24 cellular contexts compared by ENCODE assay signal in genomic region chr1:3348196-3348865, GRCh38.
DNase-seq lines count a peak whose midpoint lies in the region; ATAC-seq, FAIRE-seq and TF ChIP-seq lines count a peak whose summit lies in the region.
"Had no signal": no experiment of that assay in that cellular context is flagged by ENCODE, and none has a peak within 500 bp of the region (broad histone marks: within the 10 kb centered on the region; RNA-seq: fewer than 3 reads in every experiment).

No MANE protein-coding gene starts in this region.

- peaks cover 0 to 12% of the 10 kb centered on the region in 2 donors for H3K9me3 Mint-ChIP-seq in activated naive CD4-positive, alpha-beta T cell treated with anti-CD3 and anti-CD28 coated beads, Interleukin-2, amount 50 U/mL, for 72 hours

- H3K9ac ChIP-seq in HepG2 (ENCODE audit: insufficient read depth, low read depth, low read length): no peak overlapping the region
- H3K9ac ChIP-seq: GM23248 had no signal

- H3K4me2 ChIP-seq in HepG2 (ENCODE audit: low read depth, low read length): peak overlapping the region; percentile 62

- in situ Hi-C loops in HepG2 (cut with HindIII; ENCODE audit: extremely low pct_ligation_motif_present, low pct_unique_long_range_greater_than_20kb): no loop called here

- no peaks in the 10 kb centered on the region for H3K79me2 ChIP-seq in HepG2 (ENCODE audit: insufficient read depth, low read length)

- CTCF ChIA-PET in HepG2 (lab: Yijun Ruan, JAX; ENCODE audit: low intra/inter-chr PET ratio, low total read pairs): interaction anchor here (1.4 to 2.1 kb wide), 2 partner anchors 28 to 55 kb away, joined by 6 to 8 read pairs; no protein-coding TSS in a partner anchor

- TF ChIP-seq EP300 in HepG2 (IDR thresholded peaks at IDR 0.05; ENCODE audit: low read depth in 2 of 2, low read length in 2 of 2) (no peak), HepG2 (CRISPR knock-in tag; IDR thresholded peaks at IDR 0.05; ENCODE audit: borderline replicate concordance) (no peak)

- H3K27me3 ChIP-seq in HepG2 (ENCODE audit: control insufficient read depth in 1 of 2, insufficient read depth in 2 of 2, low read length in 2 of 2) (no peaks in the 10 kb centered on the region), right lobe of liver (no peaks in the 10 kb centered on the region), right atrium auricular region (no peaks in the 10 kb centered on the region), aorta (ENCODE audit: control insufficient read depth in 1 of 2, insufficient read depth in 2 of 2, low read length in 1 of 2) (no peaks in the 10 kb centered on the region)
- H3K27me3 ChIP-seq: SJSA1 had no signal

- intact Hi-C loops in HepG2 (cut with micrococcal nuclease; ENCODE audit: unreplicated experiment): loop anchor here (2.0 kb wide), 2 partner anchors 28 to 56 kb away; no protein-coding TSS in a partner anchor
- intact Hi-C loops in right lobe of liver (cut with DNase I): no loop called here
- intact Hi-C loops in aorta (cut with DNase I): no loop called here

- H3K36me3 Mint-ChIP-seq in activated naive CD4-positive, alpha-beta T cell treated with anti-CD3 and anti-CD28 coated beads, Interleukin-2, amount 50 U/mL, for 72 hours: peaks cover 0 to 14% of the 10 kb centered on the region in 2 donors
- H3K36me3 Mint-ChIP-seq: CD14-positive monocyte had no signal

- TF ChIP-seq RAD21 in HepG2 (CRISPR knock-in tag; IDR thresholded peaks at IDR 0.05): no peak

- H3K9me3 ChIP-seq in HepG2 (ENCODE audit: low read length): peaks cover 9% of the 10 kb centered on the region
- no peaks in the 10 kb centered on the region for H3K9me3 ChIP-seq in right lobe of liver
- H3K9me3 ChIP-seq in right atrium auricular region: peaks cover 0 to 17% of the 10 kb centered on the region in 2 donors
- H3K9me3 ChIP-seq in aorta (ENCODE audit: control insufficient read depth, low read length): no peaks in the 10 kb centered on the region
- H3K9me3 ChIP-seq: SJSA1 had no signal

- TF ChIP-seq CTCF in HepG2 (CRISPR knock-in tag; IDR thresholded peaks at IDR 0.05) (no peak), right lobe of liver (IDR thresholded peaks at IDR 0.05) (no peak), right atrium auricular region (IDR thresholded peaks at IDR 0.05) (no peak)

- no peak overlapping the region for H3K4me3 ChIP-seq in HepG2 (replicated peaks in 1 of 3; ENCODE audit: insufficient read depth in 1 of 3, low read depth in 2 of 3, low read length in 3 of 3)
- no peak overlapping the region for H3K4me3 ChIP-seq in right lobe of liver
- no peak overlapping the region for H3K4me3 ChIP-seq in right atrium auricular region
- no peak overlapping the region for H3K4me3 ChIP-seq in aorta (ENCODE audit: low read length in 2 of 2)
- H3K4me3 ChIP-seq: GM23248, mucosa of descending colon, SJSA1, skin epidermis had no signal

- no peak for DNase-seq in HepG2 (ENCODE audit: low spot score)
- DNase-seq in right lobe of liver: no peak
- no peak for DNase-seq in right atrium auricular region (ENCODE audit: low spot score)
- DNase-seq in pons (ENCODE audit: low spot score): peak; percentile 73
- no peak for DNase-seq in aorta
- DNase-seq in HCEC 1CT: no peak
- DNase-seq in activated naive CD4-positive, alpha-beta T cell treated with anti-CD3 and anti-CD28 coated beads, Interleukin-2, amount 50 U/mL, for 72 hours (ENCODE audit: low spot score in 2 of 2): no peak
- no peak for DNase-seq in islet precursor cell
- DNase-seq: 8988T; activated CD4-positive, CD25-positive, alpha-beta regulatory T cell; activated CD8-positive, alpha-beta T cell treated with anti-CD3 and anti-CD28 coated beads for 36 hours; activated T-cell treated with anti-CD3 and anti-CD28 coated beads, Interleukin-2, amount 50 U/mL, for 24 hours; DMS153; GM23248; kidney glomerular epithelial cell; mucosa of descending colon; NCI-H146; NCI-H82; stimulated activated CD8-positive, alpha-beta memory T cell treated with anti-CD3 and anti-CD28 coated beads, Interleukin-4, amount 100 ng/mL, for 48 hours; trophoblast cell had no signal

- no peaks in the 10 kb centered on the region for H4K20me1 ChIP-seq in HepG2 (ENCODE audit: insufficient read depth, low read length)

- no peak overlapping the region for H3K27ac Mint-ChIP-seq in activated naive CD4-positive, alpha-beta T cell treated with anti-CD3 and anti-CD28 coated beads, Interleukin-2, amount 50 U/mL, for 72 hours
- H3K27ac Mint-ChIP-seq: activated CD8-positive, alpha-beta T cell treated with anti-CD3 and anti-CD28 coated beads for 36 hours; activated naive CD8-positive, alpha-beta T cell; activated T-cell treated with anti-CD3 and anti-CD28 coated beads, Interleukin-2, amount 50 U/mL, for 24 hours; CD14-positive monocyte had no signal

- H3K4me1 ChIP-seq in HepG2 (ENCODE audit: insufficient read depth, low read length): peaks cover 61% of the 10 kb centered on the region
- no peaks in the 10 kb centered on the region for H3K4me1 ChIP-seq in right lobe of liver
- peaks cover 0 to 60% of the 10 kb centered on the region in 2 donors for H3K4me1 ChIP-seq in right atrium auricular region
- H3K4me1 ChIP-seq in aorta (ENCODE audit: control insufficient read depth in 1 of 2, insufficient read depth in 2 of 2, low read length in 2 of 2): peaks cover 0 to 3% of the 10 kb centered on the region in 2 donors
- H3K4me1 ChIP-seq: SJSA1 had no signal

- H2AFZ ChIP-seq in HepG2 (ENCODE audit: low read length): no peak overlapping the region
- H2AFZ ChIP-seq: GM23248 had no signal

- H3K36me3 ChIP-seq in HepG2 (replicated peaks in 1 of 2; ENCODE audit: control insufficient read depth in 1 of 2, insufficient read depth in 2 of 2, low read length in 2 of 2) (no peaks in the 10 kb centered on the region), right lobe of liver (no peaks in the 10 kb centered on the region), right atrium auricular region (no peaks in the 10 kb centered on the region), aorta (ENCODE audit: control insufficient read depth in 1 of 2, insufficient read depth in 2 of 2, low read length in 1 of 2) (no peaks in the 10 kb centered on the region)
- H3K36me3 ChIP-seq: SJSA1 had no signal

- H3K27ac ChIP-seq in HepG2 (ENCODE audit: extremely low read length, insufficient read depth, low read length) (peak overlapping the region; percentile 9), right lobe of liver (no peak overlapping the region), right atrium auricular region (peak overlapping the region; percentile 66 to 73), aorta (ENCODE audit: low read depth in 1 of 2, low read length in 2 of 2) (peak overlapping the region; percentile 64 to 97)
- H3K27ac ChIP-seq: GM23248, SJSA1, skin epidermis had no signal

- POLR2A ChIA-PET in HepG2 (lab: Yijun Ruan, JAX): interaction anchor here (0.8 to 5.4 kb wide), 8 partner anchors 9 to 55 kb away, joined by 3 to 78 read pairs (median 12); no protein-coding TSS in a partner anchor

- BruUV-seq in HepG2 (replicated peaks; lab: Mats Ljungman, UMichigan): no TSS peak

- TF ChIP-seq POLR2A in HepG2 (IDR thresholded peaks at IDR 0.05; ENCODE audit: insufficient read depth in 1 of 2, low read depth in 2 of 2, low read length in 2 of 2) (no peak), right lobe of liver (IDR thresholded peaks at IDR 0.05) (no peak)

- FAIRE-seq in HepG2 (lab: Jason Lieb, UNC): no peak

- no peak for ATAC-seq in HepG2
- no peak for ATAC-seq in right lobe of liver
- ATAC-seq in aorta (ENCODE audit: low FRiP score): no peak
- no peak for ATAC-seq in activated naive CD4-positive, alpha-beta T cell treated with anti-CD3 and anti-CD28 coated beads, Interleukin-2, amount 50 U/mL, for 72 hours
- ATAC-seq: activated CD8-positive, alpha-beta T cell treated with anti-CD3 and anti-CD28 coated beads for 36 hours; mucosa of descending colon had no signal

- 38% methylated on average over 14 of the region's 15 CpGs for WGBS in HepG2 (ENCODE audit: low lambda C conversion rate)
- 40% methylated on average over 3 of the region's 15 CpGs for WGBS in right lobe of liver (ENCODE audit: insufficient coverage, low coverage, low lambda C conversion rate, missing lambda C conversion rate)
- WGBS in aorta, 2 donors: 9 to 12% methylated on average over 14 to 15 of the region's 15 CpGs

TF ChIP-seq in HepG2, 621 proteins besides CTCF, POLR2A, EP300 and RAD21 (continues in another document):
- TF ChIP-seq NRL (CRISPR knock-in tag; IDR thresholded peaks at IDR 0.05; ENCODE audit: borderline replicate concordance): 0 out of 2 replicates have a peak, but pooled peaks have one; percentile 18
- TF ChIP-seq ZNF567 (CRISPR knock-in tag; IDR thresholded peaks at IDR 0.05; ENCODE audit: borderline replicate concordance): no peak
- TF ChIP-seq SRSF1 (optimal IDR thresholded peaks at IDR 0.05; ENCODE audit: low read depth, low read length): peak; percentile 39
- no peak for TF ChIP-seq ZNF234 (CRISPR knock-in tag; conservative IDR thresholded peaks at IDR 0.05)
- TF ChIP-seq ESRRA (CRISPR knock-in tag; IDR thresholded peaks at IDR 0.05; ENCODE audit: low read depth): no peak
- peak; percentile 55 for TF ChIP-seq RARA (CRISPR knock-in tag; IDR thresholded peaks at IDR 0.05)
- TF ChIP-seq CBX1 (IDR thresholded peaks at IDR 0.05; ENCODE audit: low read depth): no peak
- TF ChIP-seq CREB3 (CRISPR knock-in tag; IDR thresholded peaks at IDR 0.05): no peak
- TF ChIP-seq HDAC1 (CRISPR knock-in tag; IDR thresholded peaks at IDR 0.05): 0 out of 2 replicates have a peak, but pooled peaks have one; percentile 15

Comparison
In these comparisons a context has a peak if more than half of its experiments do, and no peak if none do; other contexts are left out.
1. H3K27ac ChIP-seq: peak in HepG2 (single experiment), right atrium auricular region (2 of 2) and aorta (2 of 2); none in right lobe of liver (0 of 3).